In genomic region chrX:140050906-140051305, GRCh38 we compare ENCODE assay signal across 10 cellular contexts.
A peak's percentile ranks its signal among the peaks of the same experiment; 100 is the strongest.
DNase-seq lines count a peak whose midpoint lies in the region; ATAC-seq and TF ChIP-seq lines count a peak whose summit lies in the region.
"Had no signal": no experiment of that assay in that cellular context is flagged by ENCODE, and none has a peak within 500 bp of the region (broad histone marks: within the 10 kb centered on the region; RNA-seq: fewer than 3 reads in every experiment).

No MANE protein-coding gene starts in this region.

- H3K27ac ChIP-seq in C4-2B (no peak overlapping the region), HEK293 (ENCODE audit: extremely low read depth, low read depth, low read length) (no peak overlapping the region)

- H3K36me3 ChIP-seq in HEK293 (ENCODE audit: control insufficient read depth in 2 of 2, insufficient read depth in 1 of 2, low read length in 2 of 2): no peaks in the 10 kb centered on the region
- H3K36me3 ChIP-seq: MG63 had no signal

- no peaks in the 10 kb centered on the region for H3K4me1 ChIP-seq in HEK293 (ENCODE audit: control insufficient read depth, insufficient read depth, low read length)

- in situ Hi-C loops in astrocyte of the cerebellum (cut with HindIII; ENCODE audit: low sequenced_read_pairs): no loop called here

- H3K27ac Mint-ChIP-seq in activated naive CD4-positive, alpha-beta T cell treated with anti-CD3 and anti-CD28 coated beads, Interleukin-2, amount 50 U/mL, for 72 hours: no peak overlapping the region
- H3K27ac Mint-ChIP-seq: naive thymus-derived CD8-positive, alpha-beta T cell had no signal

- no peaks in the 10 kb centered on the region for H3K9me3 ChIP-seq in HEK293 (ENCODE audit: control insufficient read depth, insufficient read depth, low read depth, low read length)
- H3K9me3 ChIP-seq: MG63 had no signal

- no peak overlapping the region for H3K4me3 ChIP-seq in HEK293 (ENCODE audit: low read depth, low read length)
- no peak overlapping the region for H3K4me3 ChIP-seq in astrocyte of the cerebellum (ENCODE audit: low read depth, low read length)
- H3K4me3 ChIP-seq: MG63 had no signal

- ATAC-seq in activated naive CD4-positive, alpha-beta T cell treated with anti-CD3 and anti-CD28 coated beads, Interleukin-2, amount 50 U/mL, for 72 hours: no peak
- ATAC-seq: naive thymus-derived CD8-positive, alpha-beta T cell had no signal

- CTCF ChIA-PET in HEK293 (lab: Yijun Ruan, JAX): interaction anchor here (0.6 to 3.1 kb wide), 18 partner anchors 9 to 1202 kb away, joined by 3 to 17 read pairs (median 4); no protein-coding TSS in a partner anchor

- DNase-seq in astrocyte of the cerebellum (ENCODE audit: low read depth) (no peak), medulla oblongata (ENCODE audit: extremely low spot score) (peak; percentile 24), posterior vena cava (ENCODE audit: low spot score) (no peak), COR-L47 (lab: John Stamatoyannopoulos, UW) (no peak), SKM-1 (lab: John Stamatoyannopoulos, UW; ENCODE audit: unreplicated experiment) (no peak)
- no peak for DNase-seq in activated naive CD4-positive, alpha-beta T cell treated with anti-CD3 and anti-CD28 coated beads, Interleukin-2, amount 50 U/mL, for 72 hours (ENCODE audit: low spot score in 2 of 2)
- DNase-seq: MG63; naive thymus-derived CD8-positive, alpha-beta T cell had no signal

- peak; percentile 61 for TF ChIP-seq CTCF in C4-2B (conservative IDR thresholded peaks at IDR 0.05)
- no peak for TF ChIP-seq CTCF in HEK293 (tag by site-specific recombination; IDR thresholded peaks at IDR 0.05)
- peak; percentile 46 for TF ChIP-seq CTCF in astrocyte of the cerebellum (IDR thresholded peaks at IDR 0.05; ENCODE audit: low read depth, low read length, missing control alignments)

- no peaks in the 10 kb centered on the region for H3K9me3 Mint-ChIP-seq in activated naive CD4-positive, alpha-beta T cell treated with anti-CD3 and anti-CD28 coated beads, Interleukin-2, amount 50 U/mL, for 72 hours
- H3K9me3 Mint-ChIP-seq: naive thymus-derived CD8-positive, alpha-beta T cell had no signal

- intact Hi-C loops in posterior vena cava (cut with DNase I): no loop called here

- POLR2A ChIA-PET in HEK293 (lab: Yijun Ruan, JAX): no interaction called here

- no peaks in the 10 kb centered on the region for H3K36me3 Mint-ChIP-seq in activated naive CD4-positive, alpha-beta T cell treated with anti-CD3 and anti-CD28 coated beads, Interleukin-2, amount 50 U/mL, for 72 hours
- H3K36me3 Mint-ChIP-seq: naive thymus-derived CD8-positive, alpha-beta T cell had no signal

TF ChIP-seq in HEK293, 187 proteins besides CTCF, POLR2A, EP300 and RAD21:
- TF ChIP-seq ZNF654 (tag by site-specific recombination; IDR thresholded peaks at IDR 0.05; ENCODE audit: low read depth): peak; percentile 53
- TF ChIP-seq ZNF580 (tag by site-specific recombination; IDR thresholded peaks at IDR 0.05): no peak
